ENCODE assay signal across 9 cellular contexts in the genomic region with DNA sequence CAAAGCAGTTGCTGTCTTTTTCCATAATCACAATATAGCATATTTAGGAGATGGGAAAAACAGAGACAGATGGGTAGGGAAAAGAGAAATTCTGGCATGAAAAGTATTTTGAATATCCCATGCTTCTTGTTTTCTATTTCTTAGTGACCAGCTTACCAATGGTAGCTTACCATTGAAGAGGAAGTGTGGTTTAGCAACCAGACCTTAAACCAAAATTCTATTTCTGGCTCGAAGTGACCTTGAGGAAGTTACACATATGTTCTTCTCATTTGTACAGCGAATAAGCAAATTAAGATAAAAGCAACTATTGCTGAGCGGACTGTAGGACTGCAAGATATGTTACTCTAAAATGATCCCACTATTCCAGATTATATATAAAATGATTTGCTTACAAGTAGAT.
DNase-seq lines count a peak whose midpoint lies in the region; ATAC-seq and TF ChIP-seq lines count a peak whose summit lies in the region.
"Had no signal": no experiment of that assay in that cellular context is flagged by ENCODE, and none has a peak within 500 bp of the region (broad histone marks: within the 10 kb centered on the region; RNA-seq: fewer than 3 reads in every experiment).

No MANE protein-coding gene starts in this region.

- CTCF ChIA-PET in PC-9 (lab: Charles Lee) = no interaction called here

- peak; percentile 80 for DNase-seq in NCI-H446 treated with DMSO at 0.1 percent for 48 hours (lab: John Stamatoyannopoulos, UW)
- DNase-seq in lung microvascular endothelial cell (ENCODE audit: low read depth in 2 of 2) = peak; percentile 42 to 93
- DNase-seq in GM03348 (ENCODE audit: low spot score) = no peak
- DNase-seq in NCI-H1092 (lab: John Stamatoyannopoulos, UW) = no peak
- no peak for DNase-seq in HUDEP-2 (lab: John Stamatoyannopoulos, UW; ENCODE audit: unreplicated experiment in 76 of 76)
- no peak for DNase-seq in PC-9

- ATAC-seq in GM18511 (IDR thresholded peaks at IDR 0.05; ENCODE audit: unreplicated experiment) (peak; percentile 83), HG02852 (IDR thresholded peaks at IDR 0.05; ENCODE audit: unreplicated experiment) (peak; percentile 74)

- H3K36me3 ChIP-seq in PC-9 (ENCODE audit: low read depth) = no peaks in the 10 kb centered on the region

- H3K4me2 ChIP-seq in PC-9 = no peak overlapping the region

- H3K79me2 ChIP-seq in PC-9 (ENCODE audit: low read depth) = no peaks in the 10 kb centered on the region

- no peaks in the 10 kb centered on the region for H4K20me1 ChIP-seq in PC-9 (ENCODE audit: insufficient read depth)

- TF ChIP-seq CTCF in PC-9 (conservative IDR thresholded peaks at IDR 0.05) = no peak

- no peak overlapping the region for H2AFZ ChIP-seq in PC-9

- POLR2A ChIA-PET in PC-9 (lab: Charles Lee; ENCODE audit: unreplicated experiment) = no interaction called here

- peaks cover 17% of the 10 kb centered on the region for H3F3A ChIP-seq in PC-9 (ENCODE audit: insufficient read depth, low read depth)

- no peak overlapping the region for H3K27ac ChIP-seq in PC-9
- H3K27ac ChIP-seq: VCaP had no signal

- no peaks in the 10 kb centered on the region for H3K9me2 ChIP-seq in PC-9 (ENCODE audit: insufficient read depth)

- no peaks in the 10 kb centered on the region for H3K27me3 ChIP-seq in PC-9 (ENCODE audit: insufficient read depth, low read depth)

- H3K4me3 ChIP-seq in PC-9 = no peak overlapping the region

- intact Hi-C loops in PC-9 (cut with micrococcal nuclease; ENCODE audit: unreplicated experiment) = loop anchor here (10.0 kb wide), 1 partner anchor 87 kb away; the partner anchor contains the start of gene FGD4

- no TSS peak for BruUV-seq in PC-9 (replicated peaks; lab: Mats Ljungman, UMichigan)

- H3K9me3 ChIP-seq in PC-9 (ENCODE audit: insufficient read depth, low read depth) = no peaks in the 10 kb centered on the region

- H3K4me1 ChIP-seq in PC-9 (replicated peaks; ENCODE audit: insufficient read depth) = peaks cover 11% of the 10 kb centered on the region

Comparison
In these comparisons a context has a peak if more than half of its experiments do, and no peak if none do; other contexts are left out.
1. DNase-seq: peak in NCI-H446 treated with DMSO at 0.1 percent for 48 hours (single experiment) and lung microvascular endothelial cell (2 of 2); none in GM03348 (single experiment), NCI-H1092 (single experiment), HUDEP-2 (0 of 76) and PC-9 (0 of 2).